ENCODE assay signal across 9 cellular contexts in genomic region chr6:70666726-70667125, GRCh38. TPM values are rescaled to one million over a fixed set of nuclear protein-coding genes. Genes with fewer than 3 reads are reported as not detected.
DNase-seq lines count a peak whose midpoint lies in the region; ATAC-seq, FAIRE-seq and TF ChIP-seq lines count a peak whose summit lies in the region.
"Had no signal": no experiment of that assay in that cellular context is flagged by ENCODE, and none has a peak within 500 bp of the region (broad histone marks: within the 10 kb centered on the region; RNA-seq: fewer than 3 reads in every experiment).

No MANE protein-coding gene starts in this region.

- CTCF ChIA-PET in activated B cell treated with CpG ODN at 0.5 μM for 24 hours (lab: Charles Lee) = interaction anchor here (1.9 to 3.5 kb wide), 2 partner anchors 20 to 100 kb away, joined by 6 to 18 read pairs; partner anchors contain the start of gene SDHAF4

- peaks cover 15% of the 10 kb centered on the region for H3K4me1 ChIP-seq in keratinocyte (ENCODE audit: control insufficient read depth, extremely low read depth, insufficient read depth, low read length)
- no peaks in the 10 kb centered on the region for H3K4me1 ChIP-seq in testis

- peaks cover 2% of the 10 kb centered on the region for H3K36me3 Mint-ChIP-seq in activated T-cell treated with anti-CD3 and anti-CD28 coated beads, Interleukin-2, amount 50 U/mL, for 24 hours (ENCODE audit: low read depth)
- no peaks in the 10 kb centered on the region for H3K36me3 Mint-ChIP-seq in activated B cell treated with CpG ODN at 0.5 μM for 24 hours (ENCODE audit: low read depth)

- POLR2A ChIA-PET in activated B cell treated with CpG ODN at 0.5 μM for 24 hours (lab: Charles Lee) = interaction anchor here (1.3 to 3.2 kb wide), 4 partner anchors 100 to 254 kb away, joined by 4 to 21 read pairs (median 12); partner anchors contain the start of genes FAM135A and SDHAF4

- H3K27ac ChIP-seq in keratinocyte (ENCODE audit: control insufficient read depth, insufficient read depth, low read length) (no peak overlapping the region), testis (peak overlapping the region; percentile 92 to 94)

- H3K36me3 ChIP-seq in keratinocyte (ENCODE audit: control insufficient read depth in 2 of 2, extremely low read depth in 1 of 2, insufficient read depth in 2 of 2, low read length in 2 of 2) (no peaks in the 10 kb centered on the region), testis (ENCODE audit: low read depth, missing control alignments) (no peaks in the 10 kb centered on the region)

- no peak overlapping the region for H3K4me3 ChIP-seq in keratinocyte (ENCODE audit: control insufficient read depth in 2 of 3, extremely low read depth in 1 of 3, insufficient read depth in 2 of 3, low read depth in 1 of 3, low read length in 3 of 3)
- peak overlapping the region in 1 of 2 donors; percentile 86 for H3K4me3 ChIP-seq in testis

- H3K27me3 Mint-ChIP-seq in activated T-cell treated with anti-CD3 and anti-CD28 coated beads, Interleukin-2, amount 50 U/mL, for 24 hours = peaks cover 2% of the 10 kb centered on the region
- peaks cover 9% of the 10 kb centered on the region for H3K27me3 Mint-ChIP-seq in activated B cell treated with CpG ODN at 0.5 μM for 24 hours

- H3K4me1 Mint-ChIP-seq in activated T-cell treated with anti-CD3 and anti-CD28 coated beads, Interleukin-2, amount 50 U/mL, for 24 hours (ENCODE audit: low read depth) = peaks cover 44% of the 10 kb centered on the region
- peaks cover 32% of the 10 kb centered on the region for H3K4me1 Mint-ChIP-seq in activated B cell treated with CpG ODN at 0.5 μM for 24 hours

- intact Hi-C loops in activated B cell treated with CpG ODN at 0.5 μM for 24 hours (cut with micrococcal nuclease) = loop anchor here (1.0 to 5.0 kb wide), 4 partner anchors 20 to 869 kb away; partner anchors contain the start of genes FAM135A, LMBRD1 and OGFRL1
- intact Hi-C loops in testis (cut with DNase I; ENCODE audit: low total_unique reads) = no loop called here

- peaks cover 9% of the 10 kb centered on the region for H3K79me2 ChIP-seq in keratinocyte (ENCODE audit: control insufficient read depth, insufficient read depth, low read length)

- H3K27me3 ChIP-seq in keratinocyte (ENCODE audit: control insufficient read depth, extremely low read depth, insufficient read depth, low read length) = peaks cover 4% of the 10 kb centered on the region
- H3K27me3 ChIP-seq in testis = no peaks in the 10 kb centered on the region

- ATAC-seq in activated B cell treated with CpG ODN at 0.5 μM for 24 hours (ENCODE audit: low read depth) (no peak), GM19467 (IDR thresholded peaks at IDR 0.05; ENCODE audit: unreplicated experiment) (no peak), GM19351 (IDR thresholded peaks at IDR 0.05; ENCODE audit: unreplicated experiment) (no peak)

- peak overlapping the region; percentile 91 for H3K27ac Mint-ChIP-seq in activated T-cell treated with anti-CD3 and anti-CD28 coated beads, Interleukin-2, amount 50 U/mL, for 24 hours
- H3K27ac Mint-ChIP-seq in activated B cell treated with CpG ODN at 0.5 μM for 24 hours = peak overlapping the region; percentile 92

- peak overlapping the region; percentile 85 for H3K4me3 Mint-ChIP-seq in activated T-cell treated with anti-CD3 and anti-CD28 coated beads, Interleukin-2, amount 50 U/mL, for 24 hours
- H3K4me3 Mint-ChIP-seq in activated B cell treated with CpG ODN at 0.5 μM for 24 hours = peak overlapping the region; percentile 33

- no peak for DNase-seq in activated T-cell treated with anti-CD3 and anti-CD28 coated beads, Interleukin-2, amount 50 U/mL, for 24 hours
- DNase-seq in activated T-cell treated with anti-CD3 and anti-CD28 coated beads for 4 hours (no peak), activated B cell treated with CpG ODN at 0.5 μM for 24 hours (no peak), keratinocyte (ENCODE audit: low read depth, low spot score) (no peak), testis (no peak), AG20443 (ENCODE audit: low spot score) (no peak)
- DNase-seq: NCI-H226 had no signal

- H2AFZ ChIP-seq in keratinocyte (ENCODE audit: control insufficient read depth, low read length) = peak overlapping the region; percentile 99

- TF ChIP-seq CTCF in activated B cell treated with CpG ODN at 0.5 μM for 24 hours (IDR thresholded peaks at IDR 0.05) (no peak), keratinocyte (optimal IDR thresholded peaks at IDR 0.05 in 1 of 3, IDR thresholded peaks at IDR 0.05 in 1 of 3, conservative IDR thresholded peaks at IDR 0.05 in 1 of 3; ENCODE audit: extremely low read depth in 1 of 3, insufficient read depth in 2 of 3, low read length in 3 of 3) (no peak), testis (IDR thresholded peaks at IDR 0.05) (no peak)

- FAIRE-seq in keratinocyte (lab: Jason Lieb, UNC) = no peak

- 70 to 74% methylated on average over 6 of the region's 6 CpGs for WGBS in testis, 2 donors

- H3K9me3 ChIP-seq in keratinocyte (ENCODE audit: control insufficient read depth, low read depth, low read length) (no peaks in the 10 kb centered on the region), testis (no peaks in the 10 kb centered on the region)

- H3K9ac ChIP-seq in keratinocyte (ENCODE audit: control insufficient read depth, extremely low read depth, insufficient read depth, low read length) = no peak overlapping the region

- H4K20me1 ChIP-seq in keratinocyte (ENCODE audit: control insufficient read depth, extremely low read depth, insufficient read depth, low read length) = no peaks in the 10 kb centered on the region

- H3K9me3 Mint-ChIP-seq in activated T-cell treated with anti-CD3 and anti-CD28 coated beads, Interleukin-2, amount 50 U/mL, for 24 hours = no peaks in the 10 kb centered on the region
- H3K9me3 Mint-ChIP-seq in activated B cell treated with CpG ODN at 0.5 μM for 24 hours = no peaks in the 10 kb centered on the region

- no peak for TF ChIP-seq POLR2A in testis (IDR thresholded peaks at IDR 0.05)

- no peaks in the 10 kb centered on the region for H3K9me1 ChIP-seq in keratinocyte (ENCODE audit: control insufficient read depth, extremely low read depth, insufficient read depth, low read length)

- dilution Hi-C loops in keratinocyte (cut with MboI; ENCODE audit: extremely low pct_ligation_motif_present, low sequenced_read_pairs) = no loop called here

- H3K4me2 ChIP-seq in keratinocyte (ENCODE audit: control insufficient read depth, extremely low read depth, insufficient read depth, low read depth, low read length) = peak overlapping the region; percentile 98

RNA-seq across cellular contexts. Expression of gene SMAP1, which starts 1.0 kb away (rescaled TPM):
- total RNA-seq in activated B cell treated with CpG ODN at 0.5 μM for 24 hours (20.7 and 21.6 TPM in 2 replicates), testis (10 to 100 TPM; 36.1 to 41.6 TPM)
- polyA plus RNA-seq in keratinocyte (12.2 to 16.5 TPM (median 16.2 TPM) in 3 replicates), testis (ENCODE audit: insufficient read depth, low read depth, low replicate concordance) (43.3 TPM)
- 38.6 TPM for polyA plus RNA-seq in keratinocyte (2011; ENCODE audit: low read depth)
- 16.6 and 26.8 TPM in 2 replicates for polyA plus RNA-seq in keratinocyte (2011; cell fraction: cytosol; rRNA removed)
- polyA plus RNA-seq in keratinocyte (2011; cell fraction: nucleus; rRNA removed) = 13.1 and 15.0 TPM in 2 replicates
- 14.8 and 21.3 TPM in 2 replicates for polyA plus RNA-seq in keratinocyte (2012; ENCODE audit: low replicate concordance)
- 13.1 to 17.0 TPM (median 13.1 TPM) in 3 replicates for polyA minus RNA-seq in keratinocyte
- 13.0 TPM for polyA minus RNA-seq in keratinocyte (2011; cell fraction: cytosol; rRNA and poly(A)+ RNA removed)
- 7.8 and 13.2 TPM in 2 replicates for polyA minus RNA-seq in keratinocyte (2011; cell fraction: nucleus; rRNA and poly(A)+ RNA removed)
